23 cellular contexts compared by ENCODE assay signal in genomic region chr22:46937185-46937584, GRCh38.
DNase-seq lines count a peak whose midpoint lies in the region; ATAC-seq and TF ChIP-seq lines count a peak whose summit lies in the region.
"Had no signal": no experiment of that assay in that cellular context is flagged by ENCODE, and none has a peak within 500 bp of the region (broad histone marks: within the 10 kb centered on the region; RNA-seq: fewer than 3 reads in every experiment).

No MANE protein-coding gene starts in this region.

- intact Hi-C loops in heart left ventricle (cut with DNase I): no loop called here
- intact Hi-C loops in sciatic nerve (cut with DNase I): no loop called here
- intact Hi-C loops in CD4-positive, alpha-beta memory T cell (cut with micrococcal nuclease): no loop called here

- CTCF ChIA-PET in CD4-positive, alpha-beta memory T cell (lab: Charles Lee; ENCODE audit: partially characterized antibody): no interaction called here

- H3K9me3 Mint-ChIP-seq in CD4-positive, alpha-beta memory T cell: no peaks in the 10 kb centered on the region
- H3K9me3 Mint-ChIP-seq: CD4-positive, alpha-beta T cell had no signal

- no peaks in the 10 kb centered on the region for H3K9me3 ChIP-seq in right atrium auricular region
- no peaks in the 10 kb centered on the region for H3K9me3 ChIP-seq in heart left ventricle
- H3K9me3 ChIP-seq in CD4-positive, alpha-beta memory T cell (ENCODE audit: control insufficient read depth in 1 of 2, low read length in 2 of 2): no peaks in the 10 kb centered on the region
- H3K9me3 ChIP-seq: BLaER1, SJSA1 had no signal

- DNase-seq in right atrium auricular region (ENCODE audit: low spot score) (peak; percentile 42), heart left ventricle (no peak), islet precursor cell (peak; percentile 42), sciatic nerve (ENCODE audit: low spot score) (peak; percentile 19), hypothalamus (lab: John Stamatoyannopoulos, UW) (no peak)
- no peak for DNase-seq in CD4-positive, alpha-beta memory T cell
- DNase-seq: CD4-positive, alpha-beta T cell; COR-L47; DMS79; EL; GDM1; KBM-7; MV-4-11; NCI-H1436 treated with DMSO at 0.1 percent for 48 hours; NCI-H187 treated with DMSO at 0.1 percent for 48 hours; NCI-H2107; NCI-H526 treated with DMSO at 0.1 percent for 48 hours; Right ventricle myocardium superior; RPMI8226 had no signal

- TF ChIP-seq CTCF in right atrium auricular region (IDR thresholded peaks at IDR 0.05) (no peak), heart left ventricle (IDR thresholded peaks at IDR 0.05) (no peak)

- no peak for ATAC-seq in heart left ventricle
- no peak for ATAC-seq in sciatic nerve
- ATAC-seq in HG03432 (IDR thresholded peaks at IDR 0.05; ENCODE audit: unreplicated experiment): no peak
- ATAC-seq: GM12878 had no signal

- H3K4me3 Mint-ChIP-seq in CD4-positive, alpha-beta memory T cell: no peak overlapping the region
- H3K4me3 Mint-ChIP-seq: CD4-positive, alpha-beta T cell had no signal

- POLR2A ChIA-PET in CD4-positive, alpha-beta memory T cell (lab: Charles Lee; ENCODE audit: partially characterized antibody): no interaction called here

- H3K4me3 ChIP-seq in right atrium auricular region: no peak overlapping the region
- no peak overlapping the region for H3K4me3 ChIP-seq in heart left ventricle
- H3K4me3 ChIP-seq in CD4-positive, alpha-beta memory T cell (ENCODE audit: low read length in 2 of 2): no peak overlapping the region
- H3K4me3 ChIP-seq: BLaER1, GM12878, SJSA1 had no signal

- H3K27ac Mint-ChIP-seq in CD4-positive, alpha-beta memory T cell: no peak overlapping the region
- H3K27ac Mint-ChIP-seq: CD4-positive, alpha-beta T cell had no signal

- H3K36me3 Mint-ChIP-seq in CD4-positive, alpha-beta memory T cell: peaks cover 15 to 17% of the 10 kb centered on the region in 2 donors

- H3K27me3 ChIP-seq in right atrium auricular region (no peaks in the 10 kb centered on the region), heart left ventricle (no peaks in the 10 kb centered on the region)
- no peaks in the 10 kb centered on the region for H3K27me3 ChIP-seq in CD4-positive, alpha-beta memory T cell (ENCODE audit: insufficient read depth, low read length)
- H3K27me3 ChIP-seq: BLaER1, SJSA1 had no signal

- H3K27ac ChIP-seq in right atrium auricular region (no peak overlapping the region), heart left ventricle (no peak overlapping the region)
- no peak overlapping the region for H3K27ac ChIP-seq in CD4-positive, alpha-beta memory T cell (ENCODE audit: low read depth, low read length)
- H3K27ac ChIP-seq: BLaER1, SJSA1 had no signal

- H3K4me1 ChIP-seq in right atrium auricular region (peaks cover 0 to 25% of the 10 kb centered on the region in 2 donors), heart left ventricle (peaks cover 0 to 29% (median 2%) of the 10 kb centered on the region in 12 donors)
- H3K4me1 ChIP-seq in CD4-positive, alpha-beta memory T cell (ENCODE audit: insufficient read depth, low read length): no peaks in the 10 kb centered on the region

- WGBS in heart left ventricle, 4 donors: 91 to 94% (median 93%) methylated on average over 8 of the region's 8 CpGs

- H3K4me1 Mint-ChIP-seq in CD4-positive, alpha-beta memory T cell: peaks cover 6 to 26% (median 11%) of the 10 kb centered on the region in 4 donors

- TF ChIP-seq POLR2A in heart left ventricle (IDR thresholded peaks at IDR 0.05): no peak

- H3K36me3 ChIP-seq in right atrium auricular region (no peaks in the 10 kb centered on the region), heart left ventricle (peaks cover 0 to 6% (median 0%) of the 10 kb centered on the region in 9 donors)
- H3K36me3 ChIP-seq in CD4-positive, alpha-beta memory T cell (ENCODE audit: insufficient read depth, low read length): no peaks in the 10 kb centered on the region
- H3K36me3 ChIP-seq: SJSA1 had no signal

- H3K27me3 Mint-ChIP-seq in CD4-positive, alpha-beta memory T cell: no peaks in the 10 kb centered on the region
- H3K27me3 Mint-ChIP-seq: CD4-positive, alpha-beta T cell had no signal

Comparison
In these comparisons a context has a peak if more than half of its experiments do, and no peak if none do; other contexts are left out.
1. DNase-seq: peak in right atrium auricular region (single experiment), islet precursor cell (single experiment) and sciatic nerve (single experiment); none in heart left ventricle (0 of 5), CD4-positive, alpha-beta memory T cell (0 of 5) and hypothalamus (0 of 51).